32 cellular contexts compared by ENCODE assay signal in genomic region chr19:18392936-18393335, GRCh38. TPM values are rescaled to one million over a fixed set of nuclear protein-coding genes. Genes with fewer than 3 reads are reported as not detected.
A peak's percentile ranks its signal among the peaks of the same experiment; 100 is the strongest.
DNase-seq lines count a peak whose midpoint lies in the region; ATAC-seq, FAIRE-seq and TF ChIP-seq lines count a peak whose summit lies in the region.
"Had no signal": no experiment of that assay in that cellular context is flagged by ENCODE, and none has a peak within 500 bp of the region (broad histone marks: within the 10 kb centered on the region; RNA-seq: fewer than 3 reads in every experiment).

No MANE protein-coding gene starts in this region.

- no peaks in the 10 kb centered on the region for H3K9me2 ChIP-seq in DOHH2 (replicated peaks; ENCODE audit: control insufficient read depth, low read length)

- ATAC-seq in GM12878, result no peak
- no peak for ATAC-seq in HG03039 (IDR thresholded peaks at IDR 0.05; ENCODE audit: unreplicated experiment)
- ATAC-seq: activated CD4-positive, CD25-positive, alpha-beta regulatory T cell treated with anti-CD3 and anti-CD28 coated beads, Interleukin-2, amount 50 U/mL, for 24 hours; stimulated activated effector memory CD8-positive, alpha-beta T cell treated with anti-CD3 and anti-CD28 coated beads, Interleukin-12 subunit alpha, Interleukin-12 subunit beta, amount 100 ng/mL, for 72 hours had no signal

- DNase-seq in GM12878 (ENCODE audit: low read depth, low spot score) (no peak), sigmoid colon (no peak), NK-92 (lab: John Stamatoyannopoulos, UW; ENCODE audit: unreplicated experiment) (no peak), 8988T (no peak)
- DNase-seq: activated CD4-positive, alpha-beta memory T cell treated with anti-CD3 and anti-CD28 coated beads for 36 hours; activated CD8-positive, alpha-beta memory T cell treated with anti-CD3 and anti-CD28 coated beads, Interleukin-2, amount 50 U/mL, for 4 hours; activated naive CD4-positive, alpha-beta T cell treated with anti-CD3 and anti-CD28 coated beads, Interleukin-2, amount 50 U/mL, for 16 hours; amniotic stem cell; brain microvascular endothelial cell; CD4-positive, CD25-positive, alpha-beta regulatory T cell; DND-41; HCEC 1CT; KG1; MM.1S; NCI-H1417; NCI-H2029 treated with DMSO at 0.1 percent for 48 hours; NCI-H69; stimulated activated CD4-positive, alpha-beta T cell treated with anti-CD3 and anti-CD28 coated beads, Interleukin-4, amount 100 ng/mL, for 24 hours had no signal

- CTCF ChIA-PET in GM12878 (lab: Yijun Ruan, JAX), result interaction anchor here (1.2 to 9.4 kb wide), 5 partner anchors 7 to 280 kb away, joined by 3 to 144 read pairs (median 49); partner anchors contain the start of gene LRRC25

- H3K4me3 ChIP-seq in DOHH2 (ENCODE audit: low read length) (no peak overlapping the region), GM12878 (no peak overlapping the region), sigmoid colon (no peak overlapping the region)
- H3K4me3 ChIP-seq: right atrium auricular region had no signal

- H3K79me2 ChIP-seq in DOHH2 (ENCODE audit: control insufficient read depth, low read length) (no peaks in the 10 kb centered on the region), GM12878 (ENCODE audit: control insufficient read depth, insufficient read depth, low read length) (no peaks in the 10 kb centered on the region)
- H3K79me2 ChIP-seq: parathyroid adenoma had no signal

- WGBS in GM12878 (ENCODE audit: insufficient coverage, insufficient replicate concordance, low lambda C conversion rate, missing lambda C conversion rate), result 23% methylated on average over 5 of the region's 5 CpGs
- WGBS in sigmoid colon, 2 donors, result 56 to 76% methylated on average over 5 of the region's 5 CpGs

- RAD21 ChIA-PET in GM12878 (lab: Charles Lee; ENCODE audit: unreplicated experiment), result interaction anchor here (0.8 kb wide), 1 partner anchor 44 kb away, joined by 3 read pairs; no protein-coding TSS in a partner anchor

- H3K4me2 ChIP-seq in DOHH2 (ENCODE audit: low read length) (peak overlapping the region; percentile 29), GM12878 (ENCODE audit: control insufficient read depth, insufficient read depth) (peak overlapping the region; percentile 26; the same call in 1 of the 2 replicates)

- H2AFZ ChIP-seq in GM12878 (ENCODE audit: control insufficient read depth, low read depth, low read length), result no peak overlapping the region
- H2AFZ ChIP-seq: parathyroid adenoma had no signal

- POLR2A ChIA-PET in GM12878 (lab: Charles Lee), result interaction anchor here (1.0 to 2.0 kb wide), 2 partner anchors 25 to 57 kb away, joined by 3 to 9 read pairs; no protein-coding TSS in a partner anchor

- no peaks in the 10 kb centered on the region for H3F3A ChIP-seq in DOHH2 (ENCODE audit: control insufficient read depth, insufficient read depth)

- peaks cover 23% of the 10 kb centered on the region for H3K27me3 ChIP-seq in DOHH2 (ENCODE audit: control insufficient read depth, low read length)
- no peaks in the 10 kb centered on the region; a peak in 1 of 4 replicates for H3K27me3 ChIP-seq in GM12878 (replicated peaks in 1 of 2; ENCODE audit: control insufficient read depth in 2 of 2, insufficient read depth in 2 of 2, low read length in 1 of 2)
- H3K27me3 ChIP-seq in sigmoid colon, result peaks cover 10 to 20% (median 19%) of the 10 kb centered on the region in 3 donors
- H3K27me3 ChIP-seq: brain microvascular endothelial cell, right atrium auricular region had no signal

- no peak overlapping the region for H3K9ac ChIP-seq in GM12878 (ENCODE audit: control insufficient read depth, insufficient read depth, low read length)
- H3K9ac ChIP-seq: parathyroid adenoma had no signal

- no peak overlapping the region for H3K27ac ChIP-seq in DOHH2 (ENCODE audit: low read depth, low read length)
- no peak overlapping the region for H3K27ac ChIP-seq in GM12878 (ENCODE audit: control insufficient read depth, insufficient read depth)
- H3K27ac ChIP-seq in sigmoid colon, result peak overlapping the region in 3 of 4 donors; percentile 12 to 45 (median 16)
- H3K27ac ChIP-seq: brain microvascular endothelial cell, parathyroid adenoma had no signal

- H3K4me1 ChIP-seq in DOHH2 (ENCODE audit: control insufficient read depth, low read length) (peaks cover 54% of the 10 kb centered on the region), GM12878 (ENCODE audit: control insufficient read depth, insufficient read depth, low read length) (peaks cover 32% of the 10 kb centered on the region), sigmoid colon (peaks cover 0 to 17% (median 8%) of the 10 kb centered on the region in 4 donors)

- no peak for TF ChIP-seq CTCF in DOHH2 (IDR thresholded peaks at IDR 0.05; ENCODE audit: low read depth, low read length, poor library complexity, severe bottlenecking)
- no peak for TF ChIP-seq CTCF in GM12878 (IDR thresholded peaks at IDR 0.05 in 2 of 3, conservative IDR thresholded peaks at IDR 0.05 in 1 of 3; ENCODE audit: control insufficient read depth in 2 of 3, extremely low read depth in 1 of 3, insufficient read depth in 1 of 3, low read depth in 3 of 3, low read length in 3 of 3)
- no peak for TF ChIP-seq CTCF in sigmoid colon (IDR thresholded peaks at IDR 0.05)

- SMC1A ChIA-PET in GM12878 (lab: Charles Lee; ENCODE audit: uncharacterized antibody, unreplicated experiment), result interaction anchor here (0.6 to 2.2 kb wide), 4 partner anchors 9 to 207 kb away, joined by 3 to 6 read pairs (median 3); no protein-coding TSS in a partner anchor

- TF ChIP-seq EP300 in GM12878 (IDR thresholded peaks at IDR 0.05; ENCODE audit: borderline replicate concordance in 1 of 2, control insufficient read depth in 1 of 2, low read depth in 2 of 2, low read length in 2 of 2), result no peak
- no peak for TF ChIP-seq EP300 in sigmoid colon (IDR thresholded peaks at IDR 0.05)

- TF ChIP-seq POLR2A in GM12878 (IDR thresholded peaks at IDR 0.05; ENCODE audit: low read depth, low read length) (no peak), sigmoid colon (IDR thresholded peaks at IDR 0.05) (no peak)

- H4K20me1 ChIP-seq in DOHH2 (ENCODE audit: control insufficient read depth, insufficient read depth, low read depth, low read length) (no peaks in the 10 kb centered on the region), GM12878 (ENCODE audit: control insufficient read depth, insufficient read depth) (no peaks in the 10 kb centered on the region)

- H3K9me3 ChIP-seq in DOHH2 (ENCODE audit: control insufficient read depth, insufficient read depth, low read length) (no peaks in the 10 kb centered on the region), GM12878 (replicated peaks; ENCODE audit: control insufficient read depth, insufficient read depth, low read length) (no peaks in the 10 kb centered on the region; the same call in 2 of the 3 replicates), sigmoid colon (peaks cover 0 to 5% (median 0%) of the 10 kb centered on the region in 4 donors)
- H3K9me3 ChIP-seq: right atrium auricular region had no signal

- in situ Hi-C loops in GM12878 (cut with MboI), result no loop called here

- BruUV-seq in GM12878 (replicated peaks; lab: Mats Ljungman, UMichigan), result no TSS peak

- FAIRE-seq in GM12878 (lab: Jason Lieb, UNC), result no peak
- FAIRE-seq: HTR-8/SVneo, TTC549, urothelium cell line had no signal

- intact Hi-C loops in GM12878 (cut with micrococcal nuclease; ENCODE audit: unreplicated experiment), result no loop called here
- intact Hi-C loops in sigmoid colon (cut with DNase I), result no loop called here

- no peak for TF ChIP-seq RAD21 in GM12878 (IDR thresholded peaks at IDR 0.05; ENCODE audit: insufficient read depth, low read depth, low read length)

- H3K36me3 ChIP-seq in DOHH2 (ENCODE audit: control insufficient read depth, low read length) (no peaks in the 10 kb centered on the region), GM12878 (ENCODE audit: control insufficient read depth in 2 of 2, insufficient read depth in 2 of 2, low read length in 1 of 2) (no peaks in the 10 kb centered on the region), sigmoid colon (no peaks in the 10 kb centered on the region)
- H3K36me3 ChIP-seq: right atrium auricular region had no signal

RNA-seq across cellular contexts. Expression of gene LRRC25, which starts 4.5 kb away (rescaled TPM):
- total RNA-seq in GM12878 (2013; cell fraction: nucleolus; rRNA removed), result 14.5 and 19.3 TPM in 2 replicates
- total RNA-seq in GM12878 (2014; rRNA removed) (2.5 and 2.9 TPM in 2 replicates), GM12878 (2014; rRNA removed; fragmentation: Illumina TruSeq; extraction: Trizol) (1.1 TPM in 2 replicates), GM12878 (2021) (2.7 TPM in 2 replicates), sigmoid colon (10 to 100 TPM in 1 of 4 donors, 1 to 10 TPM in 3; 2.2 to 13.3 (median 9.0) TPM)
- 1.6 TPM for polyA plus RNA-seq in GM12878 (2011; ENCODE audit: low read depth)
- polyA plus RNA-seq in GM12878 (2011; rRNA removed) (0.19 and 0.38 TPM in 2 replicates), GM12878 (2014; fragmentation: Illumina TruSeq; extraction: Trizol) (1.00 and 1.3 TPM in 2 replicates), GM12878 (2014; fragmentation: Nextera tagmentation; extraction: Ambion mirVana) (under 1 TPM; 0.50 to 0.53 TPM), GM12878 (2014; rRNA removed) (2.1 and 2.7 TPM in 2 replicates), GM12878 (2016; fragmentation: Nextera tagmentation; extraction: Ambion mirVana) (1 to 10 TPM; 1.2 to 1.6 TPM), sigmoid colon (10 to 100 TPM in 1 of 3 donors, 1 to 10 TPM in 2; 4.2 to 10.9 (median 6.0) TPM)
- 0.55 and 0.87 TPM in 2 replicates for polyA plus RNA-seq in GM12878 (2011; cell fraction: cytosol; rRNA removed)
- polyA plus RNA-seq in GM12878 (2011; cell fraction: nucleus; rRNA removed), result 0.24 and 0.42 TPM in 2 replicates
- polyA plus RNA-seq in GM12878 (2012), result 4.1 and 4.9 TPM in 2 replicates
- 0.44 and 1.1 TPM in 2 replicates for polyA minus RNA-seq in GM12878 (2011; rRNA and poly(A)+ RNA removed)
- polyA minus RNA-seq in GM12878 (2011; cell fraction: cytosol; rRNA and poly(A)+ RNA removed), result 0.67 TPM in 1 of 2 replicates, not detected in the other
- 0.73 and 0.86 TPM in 2 replicates for polyA minus RNA-seq in GM12878 (2011; cell fraction: nucleus; rRNA and poly(A)+ RNA removed)
- total RNA-seq: activated CD4-positive, alpha-beta memory T cell treated with anti-CD3 and anti-CD28 coated beads for 36 hours; activated T-helper 1 cell treated with anti-CD3 and anti-CD28 coated beads, Interleukin-12 subunit alpha, Interleukin-12 subunit beta, Interleukin-2, Interleukin-4 antibody, amounts not matched to agents 30 ng/mL and 10 ng/mL and 1 ng/mL, durations not matched to agents 14 hours and 24 hours and 36 hours; CD4-positive, CD25-positive, alpha-beta regulatory T cell; chondrocyte; endothelial cell of umbilical vein; SK-MEL-5; T-helper 1 cell treated with Interleukin-12 subunit alpha and Interleukin-12 subunit beta and Interleukin-4 antibody, amounts not matched to agents 30 ng/mL and 1 ng/mL, for 36 hours had no signal
- polyA plus RNA-seq: endothelial cell of umbilical vein had no signal

RNA-seq across cellular contexts. Expression of gene GDF15, which starts 7.0 kb away (rescaled TPM):
- total RNA-seq in GM12878 (2013; cell fraction: nucleolus; rRNA removed), result 4.5 and 5.8 TPM in 2 replicates
- total RNA-seq in GM12878 (2014; rRNA removed) (1.4 and 1.8 TPM in 2 replicates), GM12878 (2014; rRNA removed; fragmentation: Illumina TruSeq; extraction: Trizol) (0.31 and 0.60 TPM in 2 replicates), GM12878 (2021) (1.6 and 2.2 TPM in 2 replicates), sigmoid colon (1 to 10 TPM; 1.1 to 7.9 (median 3.9) TPM)
- polyA plus RNA-seq in GM12878 (2011; ENCODE audit: low read depth), result 0.97 TPM
- polyA plus RNA-seq in GM12878 (2011; rRNA removed) (0.22 and 0.46 TPM in 2 replicates), GM12878 (2014; fragmentation: Illumina TruSeq; extraction: Trizol) (0.29 and 0.92 TPM in 2 replicates), GM12878 (2014; fragmentation: Nextera tagmentation; extraction: Ambion mirVana) (under 1 TPM in 1 of 2 experiments, not detected in 1; 0.11 TPM), GM12878 (2014; rRNA removed) (1.4 and 1.6 TPM in 2 replicates), GM12878 (2016; fragmentation: Nextera tagmentation; extraction: Ambion mirVana) (1 to 10 TPM; 2.8 to 3.6 TPM), sigmoid colon (10 to 100 TPM in 2 of 3 donors, 1 to 10 TPM in 1; 7.2 to 79.7 (median 24.5) TPM)
- 2.1 and 2.2 TPM in 2 replicates for polyA plus RNA-seq in GM12878 (2011; cell fraction: cytosol; rRNA removed)
- 3.2 and 4.0 TPM in 2 replicates for polyA plus RNA-seq in GM12878 (2011; cell fraction: nucleus; rRNA removed)
- 3.5 and 6.0 TPM in 2 replicates for polyA plus RNA-seq in GM12878 (2012)
- polyA minus RNA-seq in GM12878 (2011; rRNA and poly(A)+ RNA removed), result 1.6 TPM in 1 of 2 replicates, not detected in the other
- 2.8 and 7.8 TPM in 2 replicates for polyA minus RNA-seq in GM12878 (2011; cell fraction: cytosol; rRNA and poly(A)+ RNA removed)
- 1.6 and 2.2 TPM in 2 replicates for polyA minus RNA-seq in GM12878 (2011; cell fraction: nucleus; rRNA and poly(A)+ RNA removed)
- total RNA-seq: activated CD4-positive, alpha-beta memory T cell treated with anti-CD3 and anti-CD28 coated beads for 36 hours; activated T-helper 1 cell treated with anti-CD3 and anti-CD28 coated beads, Interleukin-12 subunit alpha, Interleukin-12 subunit beta, Interleukin-2, Interleukin-4 antibody, amounts not matched to agents 30 ng/mL and 10 ng/mL and 1 ng/mL, durations not matched to agents 14 hours and 24 hours and 36 hours; CD4-positive, CD25-positive, alpha-beta regulatory T cell had no signal
- polyA plus RNA-seq: CD4-positive, CD25-positive, alpha-beta regulatory T cell had no signal

RNA-seq across cellular contexts. Expression of gene SSBP4, which starts 26.3 kb away (rescaled TPM):
- 40.3 and 49.5 TPM in 2 replicates for total RNA-seq in GM12878 (2013; cell fraction: nucleolus; rRNA removed)
- total RNA-seq in GM12878 (2014; rRNA removed) (91.4 and 122 TPM in 2 replicates), GM12878 (2014; rRNA removed; fragmentation: Illumina TruSeq; extraction: Trizol) (32.9 and 39.5 TPM in 2 replicates), GM12878 (2021) (131 and 150 TPM in 2 replicates), sigmoid colon (10 to 100 TPM; 52.4 to 71.4 (median 58.0) TPM)
- polyA plus RNA-seq in GM12878 (2011; ENCODE audit: low read depth), result 12.2 TPM
- polyA plus RNA-seq in GM12878 (2011; rRNA removed) (11.5 and 19.0 TPM in 2 replicates), GM12878 (2014; fragmentation: Illumina TruSeq; extraction: Trizol) (7.1 and 22.5 TPM in 2 replicates), GM12878 (2014; fragmentation: Nextera tagmentation; extraction: Ambion mirVana) (1 to 10 TPM in 1 of 2 experiments, under 1 TPM in 1; 0.37 to 6.6 TPM), GM12878 (2014; rRNA removed) (98.3 and 119 TPM in 2 replicates), GM12878 (2016; fragmentation: Nextera tagmentation; extraction: Ambion mirVana) (10 to 100 TPM; 38.3 to 58.5 TPM), sigmoid colon (10 to 100 TPM; 13.9 to 51.4 (median 32.4) TPM)
- 23.2 and 39.7 TPM in 2 replicates for polyA plus RNA-seq in GM12878 (2011; cell fraction: cytosol; rRNA removed)
- 104 and 142 TPM in 2 replicates for polyA plus RNA-seq in GM12878 (2011; cell fraction: nucleus; rRNA removed)
- 52.3 and 55.4 TPM in 2 replicates for polyA plus RNA-seq in GM12878 (2012)
- 4.2 and 21.6 TPM in 2 replicates for polyA minus RNA-seq in GM12878 (2011; rRNA and poly(A)+ RNA removed)
- 20.1 and 26.7 TPM in 2 replicates for polyA minus RNA-seq in GM12878 (2011; cell fraction: cytosol; rRNA and poly(A)+ RNA removed)
- polyA minus RNA-seq in GM12878 (2011; cell fraction: nucleus; rRNA and poly(A)+ RNA removed), result 23.2 and 48.4 TPM in 2 replicates

RNA-seq across cellular contexts. Expression of gene ISYNA1, which starts 45.0 kb away (rescaled TPM):
- 8.2 and 8.9 TPM in 2 replicates for total RNA-seq in GM12878 (2013; cell fraction: nucleolus; rRNA removed)
- total RNA-seq in GM12878 (2014; rRNA removed) (9.9 and 12.3 TPM in 2 replicates), GM12878 (2014; rRNA removed; fragmentation: Illumina TruSeq; extraction: Trizol) (4.9 and 5.3 TPM in 2 replicates), GM12878 (2021) (37.0 and 38.8 TPM in 2 replicates), sigmoid colon (10 to 100 TPM in 3 of 4 donors, 1 to 10 TPM in 1; 9.1 to 12.8 (median 11.5) TPM)
- 12.5 TPM for polyA plus RNA-seq in GM12878 (2011; ENCODE audit: low read depth)
- polyA plus RNA-seq in GM12878 (2011; rRNA removed) (0.78 and 1.9 TPM in 2 replicates), GM12878 (2014; fragmentation: Illumina TruSeq; extraction: Trizol) (2.5 and 3.8 TPM in 2 replicates), GM12878 (2014; fragmentation: Nextera tagmentation; extraction: Ambion mirVana) (1 to 10 TPM; 2.8 to 6.3 TPM), GM12878 (2014; rRNA removed) (33.0 and 37.8 TPM in 2 replicates), GM12878 (2016; fragmentation: Nextera tagmentation; extraction: Ambion mirVana) (10 to 100 TPM; 12.0 to 12.5 TPM), sigmoid colon (10 to 100 TPM in 1 of 3 donors, 1 to 10 TPM in 2; 3.7 to 18.7 (median 4.2) TPM)
- 2.0 and 3.0 TPM in 2 replicates for polyA plus RNA-seq in GM12878 (2011; cell fraction: cytosol; rRNA removed)
- 19.2 and 23.0 TPM in 2 replicates for polyA plus RNA-seq in GM12878 (2011; cell fraction: nucleus; rRNA removed)
- polyA plus RNA-seq in GM12878 (2012), result 23.2 and 24.0 TPM in 2 replicates
- 0.59 and 2.4 TPM in 2 replicates for polyA minus RNA-seq in GM12878 (2011; rRNA and poly(A)+ RNA removed)
- polyA minus RNA-seq in GM12878 (2011; cell fraction: cytosol; rRNA and poly(A)+ RNA removed), result 1.1 and 5.1 TPM in 2 replicates
- polyA minus RNA-seq in GM12878 (2011; cell fraction: nucleus; rRNA and poly(A)+ RNA removed), result 2.3 and 5.6 TPM in 2 replicates

RNA-seq across cellular contexts. Expression of gene PGPEP1, which starts 52.5 kb away (rescaled TPM):
- 50.5 and 53.8 TPM in 2 replicates for total RNA-seq in GM12878 (2013; cell fraction: nucleolus; rRNA removed)
- total RNA-seq in GM12878 (2014; rRNA removed), result 14.6 and 15.5 TPM in 2 replicates
- 22.8 and 25.1 TPM in 2 replicates for total RNA-seq in GM12878 (2014; rRNA removed; fragmentation: Illumina TruSeq; extraction: Trizol)
- 37.9 and 39.4 TPM in 2 replicates for total RNA-seq in GM12878 (2021)
- polyA plus RNA-seq in GM12878 (2011; ENCODE audit: low read depth), result 15.9 TPM
- polyA plus RNA-seq in GM12878 (2011; rRNA removed), result 21.4 and 33.7 TPM in 2 replicates
- polyA plus RNA-seq in GM12878 (2011; cell fraction: cytosol; rRNA removed), result 31.7 and 40.5 TPM in 2 replicates
- 39.9 and 44.3 TPM in 2 replicates for polyA plus RNA-seq in GM12878 (2011; cell fraction: nucleus; rRNA removed)
- 21.5 and 32.3 TPM in 2 replicates for polyA plus RNA-seq in GM12878 (2012)
- 11.3 and 14.4 TPM in 2 replicates for polyA plus RNA-seq in GM12878 (2014; fragmentation: Illumina TruSeq; extraction: Trizol)
- polyA plus RNA-seq in GM12878 (2014; fragmentation: Nextera tagmentation; extraction: Ambion mirVana), result 10 to 100 TPM; 13.8 to 13.9 TPM
- 18.2 and 20.7 TPM in 2 replicates for polyA plus RNA-seq in GM12878 (2014; rRNA removed)
- 10 to 100 TPM; 15.9 to 20.5 TPM for polyA plus RNA-seq in GM12878 (2016; fragmentation: Nextera tagmentation; extraction: Ambion mirVana)
- 61.1 and 73.8 TPM in 2 replicates for polyA minus RNA-seq in GM12878 (2011; rRNA and poly(A)+ RNA removed)
- polyA minus RNA-seq in GM12878 (2011; cell fraction: cytosol; rRNA and poly(A)+ RNA removed), result 14.3 and 17.2 TPM in 2 replicates
- polyA minus RNA-seq in GM12878 (2011; cell fraction: nucleus; rRNA and poly(A)+ RNA removed), result 14.3 and 22.0 TPM in 2 replicates
- 10 to 100 TPM; 15.0 to 26.0 (median 16.6) TPM for total RNA-seq in sigmoid colon
- 10 to 100 TPM; 14.4 to 36.9 (median 31.7) TPM for polyA plus RNA-seq in sigmoid colon

Comparison
In these comparisons a context has a peak if more than half of its experiments do, and no peak if none do; other contexts are left out.
1. H3K27ac ChIP-seq: peak in sigmoid colon (3 of 4); none in DOHH2 (single experiment) and GM12878 (single experiment).